Comparison of ENCODE assay signal across 9 cellular contexts in genomic region chr14:76958975-76959710, GRCh38.
DNase-seq lines count a peak whose midpoint lies in the region; ATAC-seq, FAIRE-seq and TF ChIP-seq lines count a peak whose summit lies in the region.
"Had no signal": no experiment of that assay in that cellular context is flagged by ENCODE, and none has a peak within 500 bp of the region (broad histone marks: within the 10 kb centered on the region; RNA-seq: fewer than 3 reads in every experiment).

No MANE protein-coding gene starts in this region.

- peak; percentile 27 to 53 for ATAC-seq in left cardiac atrium
- no peak for ATAC-seq in upper lobe of right lung

- H3K36me3 ChIP-seq in upper lobe of right lung, result no peaks in the 10 kb centered on the region

- peak overlapping the region; percentile 30 for H3K27ac ChIP-seq in upper lobe of right lung

- FAIRE-seq in frontal cortex (lab: Jason Lieb, UNC), result no peak
- FAIRE-seq: islet of Langerhans had no signal

- TF ChIP-seq CTCF in upper lobe of right lung (IDR thresholded peaks at IDR 0.05), result no peak

- no peak overlapping the region for H3K4me3 ChIP-seq in upper lobe of right lung

- H3K9me3 ChIP-seq in upper lobe of right lung, result no peaks in the 10 kb centered on the region

- intact Hi-C loops in left cardiac atrium (cut with DNase I) (loop anchor here (5.0 kb wide), 3 partner anchors 42 to 83 kb away; partner anchors contain the start of gene IRF2BPL (in 1 of the 2)), upper lobe of right lung (cut with DNase I) (loop anchor here (10.0 kb wide), 1 partner anchor 66 kb away; the partner anchor contains the start of gene IRF2BPL)

- peaks cover 52% of the 10 kb centered on the region for H3K4me1 ChIP-seq in upper lobe of right lung

- no peaks in the 10 kb centered on the region for H3K27me3 ChIP-seq in upper lobe of right lung

- DNase-seq in ELR (ENCODE audit: low read depth), result peak; percentile 88
- DNase-seq in H4 (ENCODE audit: low spot score), result peak; percentile 57
- peak; percentile 70 for DNase-seq in SK-N-DZ (ENCODE audit: low spot score)
- peak; percentile 68 for DNase-seq in left cardiac atrium
- DNase-seq in upper lobe of right lung, result no peak
- DNase-seq in frontal cortex (ENCODE audit: low spot score in 2 of 2), result no peak
- DNase-seq in NCI-H2196 treated with DMSO at 0.1 percent for 48 hours (lab: John Stamatoyannopoulos, UW; ENCODE audit: unreplicated experiment), result no peak
- no peak for DNase-seq in amniotic stem cell (lab: John Stamatoyannopoulos, UW)

Comparison
In these comparisons a context has a peak if more than half of its experiments do, and no peak if none do; other contexts are left out.
1. DNase-seq: peak in ELR (single experiment), H4 (single experiment), SK-N-DZ (single experiment) and left cardiac atrium (single experiment); none in upper lobe of right lung (single experiment), frontal cortex (0 of 2), NCI-H2196 treated with DMSO at 0.1 percent for 48 hours (single experiment) and amniotic stem cell (single experiment).